Comparison of ENCODE assay signal across 10 cellular contexts in the genomic region with DNA sequence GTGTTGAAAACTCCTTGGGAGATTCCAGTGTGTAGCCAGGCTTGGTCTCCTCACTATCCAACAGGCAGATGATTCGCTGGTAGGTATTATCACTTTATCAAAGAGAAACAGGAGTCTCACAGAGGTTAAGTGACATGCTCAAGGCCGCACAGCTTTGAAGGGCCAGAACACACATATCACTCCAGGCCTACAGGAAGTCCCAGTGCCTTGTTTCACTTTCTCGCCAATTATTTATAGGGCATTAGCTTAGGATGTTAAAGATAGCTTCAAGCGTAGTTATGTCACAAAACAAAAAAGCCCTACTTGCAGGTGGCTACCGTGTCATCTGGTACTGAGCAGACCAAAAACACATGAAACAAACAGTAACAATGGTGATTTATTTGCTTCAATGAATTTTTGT. TPM values are rescaled to one million over a fixed set of nuclear protein-coding genes. Genes with fewer than 3 reads are reported as not detected.
A peak's percentile ranks its signal among the peaks of the same experiment; 100 is the strongest.
DNase-seq lines count a peak whose midpoint lies in the region; ATAC-seq and TF ChIP-seq lines count a peak whose summit lies in the region.
"Had no signal": no experiment of that assay in that cellular context is flagged by ENCODE, and none has a peak within 500 bp of the region (broad histone marks: within the 10 kb centered on the region; RNA-seq: fewer than 3 reads in every experiment).

No MANE protein-coding gene starts in this region.

- peak overlapping the region; percentile 21 for H3K4me3 ChIP-seq in OCI-LY1 (ENCODE audit: low read depth, low read length, poor library complexity, severe bottlenecking)
- no peak overlapping the region for H3K4me3 ChIP-seq in GM23248
- H3K4me3 ChIP-seq: thyroid gland had no signal

- ATAC-seq in HG02852 (IDR thresholded peaks at IDR 0.05; ENCODE audit: unreplicated experiment), result peak; percentile 64
- ATAC-seq in stimulated activated memory B cell treated with anti-CD40 and anti-IgM and Interleukin-4, amounts not matched to agents 10 μg/mL and 1 μg/mL and 100 μg/mL, for 72 hours, result peak; percentile 74

- peak; percentile 30 for TF ChIP-seq POLR2A in GM19099 (IDR thresholded peaks at IDR 0.05; ENCODE audit: extremely low read depth, insufficient read length, low read depth)

- H3F3A ChIP-seq in OCI-LY1 (ENCODE audit: insufficient read depth, low read length) (no peaks in the 10 kb centered on the region), GM23248 (ENCODE audit: insufficient read depth) (no peaks in the 10 kb centered on the region)

- H4K20me1 ChIP-seq in OCI-LY1 (ENCODE audit: insufficient read depth, low read length), result no peaks in the 10 kb centered on the region
- no peaks in the 10 kb centered on the region for H4K20me1 ChIP-seq in GM23248 (ENCODE audit: insufficient read depth)

- peaks cover 79% of the 10 kb centered on the region for H3K4me1 Mint-ChIP-seq in stimulated activated memory B cell treated with anti-CD40 and anti-IgM and Interleukin-4, amounts not matched to agents 10 μg/mL and 1 μg/mL and 100 μg/mL, for 72 hours

- H3K9me3 Mint-ChIP-seq in stimulated activated memory B cell treated with anti-CD40 and anti-IgM and Interleukin-4, amounts not matched to agents 10 μg/mL and 1 μg/mL and 100 μg/mL, for 72 hours, result no peaks in the 10 kb centered on the region

- DNase-seq in GM23248, result no peak
- no peak for DNase-seq in stimulated activated CD8-positive, alpha-beta memory T cell treated with anti-CD3 and anti-CD28 coated beads, Interleukin-4, amount 100 ng/mL, for 48 hours
- no peak for DNase-seq in NOMO-1 treated with DMSO at 0.1 percent for 48 hours (lab: John Stamatoyannopoulos, UW; ENCODE audit: unreplicated experiment)
- DNase-seq: activated CD4-positive, alpha-beta T cell treated with anti-CD3 and anti-CD28 coated beads for 48 hours; NCI-H226; thyroid gland had no signal

- TF ChIP-seq CTCF in OCI-LY1 (IDR thresholded peaks at IDR 0.05; ENCODE audit: low read length), result no peak

- peak overlapping the region; percentile 44 for H3K4me3 Mint-ChIP-seq in stimulated activated memory B cell treated with anti-CD40 and anti-IgM and Interleukin-4, amounts not matched to agents 10 μg/mL and 1 μg/mL and 100 μg/mL, for 72 hours

- H3K27me3 ChIP-seq in OCI-LY1 (ENCODE audit: insufficient read depth, low read length) (no peaks in the 10 kb centered on the region), GM23248 (replicated peaks; ENCODE audit: insufficient read depth) (peaks cover 2% of the 10 kb centered on the region; the same call in 1 of the 2 replicates)
- H3K27me3 ChIP-seq: thyroid gland had no signal

- H3K9me2 ChIP-seq in OCI-LY1 (ENCODE audit: low read depth, low read length) (no peaks in the 10 kb centered on the region), GM23248 (ENCODE audit: insufficient read depth) (no peaks in the 10 kb centered on the region)

- H3K9ac ChIP-seq in OCI-LY1 (ENCODE audit: low read length) (peak overlapping the region; percentile 11; the same call in 1 of the 2 replicates), GM23248 (no peak overlapping the region)

- H3K27me3 Mint-ChIP-seq in stimulated activated memory B cell treated with anti-CD40 and anti-IgM and Interleukin-4, amounts not matched to agents 10 μg/mL and 1 μg/mL and 100 μg/mL, for 72 hours, result no peaks in the 10 kb centered on the region

- peak overlapping the region; percentile 68 for H3K4me2 ChIP-seq in OCI-LY1 (ENCODE audit: low read length)
- H3K4me2 ChIP-seq in GM23248 (ENCODE audit: unreplicated experiment), result no peak overlapping the region

- H3K27ac Mint-ChIP-seq in stimulated activated memory B cell treated with anti-CD40 and anti-IgM and Interleukin-4, amounts not matched to agents 10 μg/mL and 1 μg/mL and 100 μg/mL, for 72 hours, result peak overlapping the region; percentile 78

- H3K36me3 Mint-ChIP-seq in stimulated activated memory B cell treated with anti-CD40 and anti-IgM and Interleukin-4, amounts not matched to agents 10 μg/mL and 1 μg/mL and 100 μg/mL, for 72 hours, result no peaks in the 10 kb centered on the region

- H2AFZ ChIP-seq in OCI-LY1 (ENCODE audit: low read length), result no peak overlapping the region
- no peak overlapping the region for H2AFZ ChIP-seq in GM23248

- WGBS in GM23248 (ENCODE audit: low coverage in 1 of 2, low lambda C conversion rate in 2 of 2, missing lambda C conversion rate in 2 of 2), 2 experiments, result 73 to 79% methylated on average over 5 of the region's 5 CpGs

- H3K79me2 ChIP-seq in OCI-LY1 (ENCODE audit: insufficient read depth, low read length), result peaks cover 59% of the 10 kb centered on the region
- H3K79me2 ChIP-seq in GM23248 (ENCODE audit: insufficient read depth), result no peaks in the 10 kb centered on the region

- no peaks in the 10 kb centered on the region; the same call in 1 of the 2 replicates for H3K36me3 ChIP-seq in OCI-LY1 (ENCODE audit: insufficient read depth, low read length)
- no peaks in the 10 kb centered on the region for H3K36me3 ChIP-seq in GM23248 (ENCODE audit: low read depth)
- H3K36me3 ChIP-seq: thyroid gland had no signal

- in situ Hi-C loops in GM23248 (cut with MboI), result no loop called here

- H3K9me3 ChIP-seq in OCI-LY1 (ENCODE audit: low read length), result no peaks in the 10 kb centered on the region
- H3K9me3 ChIP-seq in GM23248 (ENCODE audit: low read depth), result no peaks in the 10 kb centered on the region
- H3K9me3 ChIP-seq: thyroid gland had no signal

- H3K27ac ChIP-seq in OCI-LY1 (ENCODE audit: low read depth, low read length, poor library complexity, severe bottlenecking), result peak overlapping the region; percentile 29
- no peak overlapping the region for H3K27ac ChIP-seq in GM23248
- H3K27ac ChIP-seq: thyroid gland had no signal

- peaks cover 93% of the 10 kb centered on the region for H3K4me1 ChIP-seq in OCI-LY1 (ENCODE audit: insufficient read depth, low read length, severe bottlenecking)
- H3K4me1 ChIP-seq in GM23248 (ENCODE audit: insufficient read depth), result no peaks in the 10 kb centered on the region

RNA-seq across cellular contexts. Expression of a gene that starts 13.2 kb away (rescaled TPM):
- total RNA-seq in GM23248 (2014; rRNA removed; shearing (Covaris generic)), result 0.11 and 0.25 TPM in 2 replicates
- 0.13 and 0.29 TPM in 2 replicates for polyA plus RNA-seq in GM23248 (2016; fragmentation: Nextera tagmentation; extraction: Ambion mirVana)
